In the genomic region with DNA sequence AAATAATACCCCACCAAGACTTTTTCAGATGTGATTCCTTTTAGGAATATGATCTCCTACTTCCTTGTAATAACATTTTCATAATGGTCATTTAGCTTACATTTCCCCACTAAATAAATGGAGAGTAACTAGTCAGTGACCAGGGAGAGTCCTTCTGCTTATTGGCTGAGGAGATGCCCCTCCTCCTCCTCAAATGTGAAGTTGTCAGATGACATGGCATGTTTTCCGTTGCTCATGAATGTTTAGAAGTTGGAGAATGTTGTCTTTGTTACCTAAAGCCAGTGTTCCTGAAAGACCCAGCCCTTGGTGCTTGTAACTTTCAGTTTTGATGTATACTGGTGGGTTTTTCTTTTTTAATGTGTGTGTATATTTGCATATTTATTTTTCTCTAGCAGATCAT, we compare ENCODE assay signal across 20 cellular contexts. TPM values are rescaled to one million over a fixed set of nuclear protein-coding genes. Genes with fewer than 3 reads are reported as not detected.
DNase-seq lines count a peak whose midpoint lies in the region; TF ChIP-seq lines count a peak whose summit lies in the region.
"Had no signal": no experiment of that assay in that cellular context is flagged by ENCODE, and none has a peak within 500 bp of the region (broad histone marks: within the 10 kb centered on the region; RNA-seq: fewer than 3 reads in every experiment).

No MANE protein-coding gene starts in this region.

- H3K9ac ChIP-seq in MM.1S (ENCODE audit: low read length) = no peak overlapping the region
- H3K9ac ChIP-seq: KMS-11, SK-N-SH had no signal

- H3K79me2 ChIP-seq in MM.1S (ENCODE audit: low read length) = no peaks in the 10 kb centered on the region

- no peak overlapping the region for H3K4me2 ChIP-seq in MM.1S (ENCODE audit: low read depth, low read length)
- H3K4me2 ChIP-seq: KMS-11, SK-N-SH had no signal

- TF ChIP-seq CTCF in suprapubic skin (IDR thresholded peaks at IDR 0.05) (no peak), MM.1S (IDR thresholded peaks at IDR 0.05; ENCODE audit: low read length) (no peak)

- no peak overlapping the region for H3K27ac ChIP-seq in suprapubic skin
- no peak overlapping the region for H3K27ac ChIP-seq in MM.1S (ENCODE audit: low read length)
- H3K27ac ChIP-seq: KMS-11 had no signal

- H3K4me1 ChIP-seq in suprapubic skin (no peaks in the 10 kb centered on the region), MM.1S (ENCODE audit: low read length) (peaks cover 9% of the 10 kb centered on the region; the same call in 1 of the 2 replicates)

- no peaks in the 10 kb centered on the region for H4K20me1 ChIP-seq in MM.1S (ENCODE audit: insufficient read depth, low read length)

- H3K4me3 ChIP-seq in suprapubic skin (no peak overlapping the region), MM.1S (ENCODE audit: low read length) (no peak overlapping the region)

- H3K9me2 ChIP-seq in MM.1S (replicated peaks; ENCODE audit: insufficient read depth, low read length) = no peaks in the 10 kb centered on the region
- H3K9me2 ChIP-seq: SK-N-SH had no signal

- H3K9me3 ChIP-seq in suprapubic skin = no peaks in the 10 kb centered on the region
- H3K9me3 ChIP-seq in MM.1S (replicated peaks; ENCODE audit: insufficient read depth, low read length) = no peaks in the 10 kb centered on the region
- H3K9me3 ChIP-seq: SK-N-SH had no signal

- DNase-seq in DMS53 (lab: John Stamatoyannopoulos, UW) = peak; percentile 47
- DNase-seq in DMS53 treated with DMSO at 0.1 percent for 48 hours (lab: John Stamatoyannopoulos, UW; ENCODE audit: unreplicated experiment) = no peak
- peak; percentile 61 for DNase-seq in COLO829 (ENCODE audit: low spot score)
- DNase-seq in NCI-H69 (lab: John Stamatoyannopoulos, UW) = peak; percentile 43
- DNase-seq in foreskin melanocyte = peak; percentile 21
- no peak for DNase-seq in activated gamma-delta T cell (lab: John Stamatoyannopoulos, UW)
- no peak for DNase-seq in suprapubic skin (ENCODE audit: low spot score in 2 of 2)
- no peak for DNase-seq in MM.1S
- DNase-seq: 8988T, DND-41, H7, HFFc6, NCI-H1930, Right ventricle myocardium superior, SK-N-SH, T-cell had no signal

- H3K27me3 ChIP-seq in suprapubic skin (no peaks in the 10 kb centered on the region), MM.1S (replicated peaks; ENCODE audit: insufficient read depth, low read length) (no peaks in the 10 kb centered on the region)

- H3K36me3 ChIP-seq in suprapubic skin (peaks cover 49% of the 10 kb centered on the region), MM.1S (replicated peaks; ENCODE audit: insufficient read depth, low read length) (no peaks in the 10 kb centered on the region)

- no peak overlapping the region for H2AFZ ChIP-seq in MM.1S (ENCODE audit: low read length)

- TF ChIP-seq EP300 in suprapubic skin (IDR thresholded peaks at IDR 0.05) = no peak

- WGBS in suprapubic skin = 59% methylated on average over 1 of the region's 1 CpG

- TF ChIP-seq POLR2A in suprapubic skin (IDR thresholded peaks at IDR 0.05) = no peak

- no peaks in the 10 kb centered on the region for H3F3A ChIP-seq in MM.1S (ENCODE audit: insufficient read depth, low read length)

RNA-seq across cellular contexts. Expression of gene CSRP3, which starts 38.2 kb away (rescaled TPM):
- not detected for total RNA-seq in suprapubic skin
- total RNA-seq: G401, H7, HFFc6, M059J, OCI-LY7, T-cell had no signal

RNA-seq across cellular contexts. Expression of gene ZDHHC13, which starts 46.7 kb away (rescaled TPM):
- 10 to 100 TPM; 23.8 to 74.6 (median 27.0) TPM for total RNA-seq in suprapubic skin

Comparison
In these comparisons a context has a peak if more than half of its experiments do, and no peak if none do; other contexts are left out.
1. DNase-seq: peak in DMS53 (single experiment), COLO829 (single experiment), NCI-H69 (single experiment) and foreskin melanocyte (single experiment); none in DMS53 treated with DMSO at 0.1 percent for 48 hours (single experiment), activated gamma-delta T cell (single experiment), suprapubic skin (0 of 2) and MM.1S (single experiment).